ENCODE assay signal across 1 cellular context in the genomic region with DNA sequence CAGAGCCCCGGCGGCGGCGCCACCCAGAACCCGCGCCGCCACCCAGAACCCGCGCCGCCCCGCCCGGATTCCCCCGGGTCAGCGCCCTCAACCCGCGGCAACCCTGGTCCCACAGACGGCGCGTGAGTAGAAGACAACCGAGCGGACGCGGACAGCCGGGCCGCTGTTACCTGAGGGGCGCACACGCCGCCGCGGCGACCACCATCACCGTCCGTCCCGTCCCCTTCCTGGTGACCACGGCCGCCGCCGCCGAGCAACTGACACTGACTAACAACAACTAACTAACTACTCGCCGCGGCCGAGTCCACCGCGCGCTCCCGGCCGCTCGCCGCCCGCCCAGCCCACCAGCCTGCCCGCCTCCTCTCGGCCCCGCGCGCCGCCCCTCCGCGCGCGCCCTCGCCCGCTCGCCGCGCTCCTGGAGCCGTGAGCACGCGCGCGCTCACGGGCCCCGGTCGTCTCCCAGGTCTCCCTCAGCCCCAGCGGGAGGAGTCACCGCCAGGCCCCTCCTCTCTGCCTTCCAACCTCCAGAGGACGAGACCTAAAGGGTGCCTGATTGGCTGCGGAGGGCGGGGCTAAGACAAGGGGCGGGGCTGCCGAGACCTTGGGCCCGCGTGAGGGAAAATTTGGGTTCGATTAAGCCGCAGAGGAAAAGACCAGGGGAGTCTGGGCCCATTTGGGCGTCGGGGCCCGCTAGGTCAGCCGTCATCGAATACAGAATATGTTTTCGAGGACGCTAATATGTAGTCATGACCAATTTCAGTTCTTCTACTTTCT.
A peak's percentile ranks its signal among the peaks of the same experiment; 100 is the strongest.
TF ChIP-seq lines count a peak whose summit lies in the region.

A gene with protein sequence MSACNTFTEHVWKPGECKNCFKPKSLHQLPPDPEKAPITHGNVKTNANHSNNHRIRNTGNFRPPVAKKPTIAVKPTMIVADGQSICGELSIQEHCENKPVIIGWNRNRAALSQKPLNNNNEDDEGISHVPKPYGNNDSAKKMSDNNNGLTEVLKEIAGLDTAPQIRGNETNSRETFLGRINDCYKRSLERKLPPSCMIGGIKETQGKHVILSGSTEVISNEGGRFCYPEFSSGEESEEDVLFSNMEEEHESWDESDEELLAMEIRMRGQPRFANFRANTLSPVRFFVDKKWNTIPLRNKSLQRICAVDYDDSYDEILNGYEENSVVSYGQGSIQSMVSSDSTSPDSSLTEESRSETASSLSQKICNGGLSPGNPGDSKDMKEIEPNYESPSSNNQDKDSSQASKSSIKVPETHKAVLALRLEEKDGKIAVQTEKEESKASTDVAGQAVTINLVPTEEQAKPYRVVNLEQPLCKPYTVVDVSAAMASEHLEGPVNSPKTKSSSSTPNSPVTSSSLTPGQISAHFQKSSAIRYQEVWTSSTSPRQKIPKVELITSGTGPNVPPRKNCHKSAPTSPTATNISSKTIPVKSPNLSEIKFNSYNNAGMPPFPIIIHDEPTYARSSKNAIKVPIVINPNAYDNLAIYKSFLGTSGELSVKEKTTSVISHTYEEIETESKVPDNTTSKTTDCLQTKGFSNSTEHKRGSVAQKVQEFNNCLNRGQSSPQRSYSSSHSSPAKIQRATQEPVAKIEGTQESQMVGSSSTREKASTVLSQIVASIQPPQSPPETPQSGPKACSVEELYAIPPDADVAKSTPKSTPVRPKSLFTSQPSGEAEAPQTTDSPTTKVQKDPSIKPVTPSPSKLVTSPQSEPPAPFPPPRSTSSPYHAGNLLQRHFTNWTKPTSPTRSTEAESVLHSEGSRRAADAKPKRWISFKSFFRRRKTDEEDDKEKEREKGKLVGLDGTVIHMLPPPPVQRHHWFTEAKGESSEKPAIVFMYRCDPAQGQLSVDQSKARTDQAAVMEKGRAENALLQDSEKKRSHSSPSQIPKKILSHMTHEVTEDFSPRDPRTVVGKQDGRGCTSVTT (N-terminal part only) (minus strand): TSS at position 269 of the 774 bp plus-strand sequence. CDS start 238,178 bp downstream, outside the sequence.

TF ChIP-seq in HepG2, 621 proteins besides CTCF, POLR2A, EP300 and RAD21 (continued from another document and continues in another):
- TF ChIP-seq, protein P1, sequence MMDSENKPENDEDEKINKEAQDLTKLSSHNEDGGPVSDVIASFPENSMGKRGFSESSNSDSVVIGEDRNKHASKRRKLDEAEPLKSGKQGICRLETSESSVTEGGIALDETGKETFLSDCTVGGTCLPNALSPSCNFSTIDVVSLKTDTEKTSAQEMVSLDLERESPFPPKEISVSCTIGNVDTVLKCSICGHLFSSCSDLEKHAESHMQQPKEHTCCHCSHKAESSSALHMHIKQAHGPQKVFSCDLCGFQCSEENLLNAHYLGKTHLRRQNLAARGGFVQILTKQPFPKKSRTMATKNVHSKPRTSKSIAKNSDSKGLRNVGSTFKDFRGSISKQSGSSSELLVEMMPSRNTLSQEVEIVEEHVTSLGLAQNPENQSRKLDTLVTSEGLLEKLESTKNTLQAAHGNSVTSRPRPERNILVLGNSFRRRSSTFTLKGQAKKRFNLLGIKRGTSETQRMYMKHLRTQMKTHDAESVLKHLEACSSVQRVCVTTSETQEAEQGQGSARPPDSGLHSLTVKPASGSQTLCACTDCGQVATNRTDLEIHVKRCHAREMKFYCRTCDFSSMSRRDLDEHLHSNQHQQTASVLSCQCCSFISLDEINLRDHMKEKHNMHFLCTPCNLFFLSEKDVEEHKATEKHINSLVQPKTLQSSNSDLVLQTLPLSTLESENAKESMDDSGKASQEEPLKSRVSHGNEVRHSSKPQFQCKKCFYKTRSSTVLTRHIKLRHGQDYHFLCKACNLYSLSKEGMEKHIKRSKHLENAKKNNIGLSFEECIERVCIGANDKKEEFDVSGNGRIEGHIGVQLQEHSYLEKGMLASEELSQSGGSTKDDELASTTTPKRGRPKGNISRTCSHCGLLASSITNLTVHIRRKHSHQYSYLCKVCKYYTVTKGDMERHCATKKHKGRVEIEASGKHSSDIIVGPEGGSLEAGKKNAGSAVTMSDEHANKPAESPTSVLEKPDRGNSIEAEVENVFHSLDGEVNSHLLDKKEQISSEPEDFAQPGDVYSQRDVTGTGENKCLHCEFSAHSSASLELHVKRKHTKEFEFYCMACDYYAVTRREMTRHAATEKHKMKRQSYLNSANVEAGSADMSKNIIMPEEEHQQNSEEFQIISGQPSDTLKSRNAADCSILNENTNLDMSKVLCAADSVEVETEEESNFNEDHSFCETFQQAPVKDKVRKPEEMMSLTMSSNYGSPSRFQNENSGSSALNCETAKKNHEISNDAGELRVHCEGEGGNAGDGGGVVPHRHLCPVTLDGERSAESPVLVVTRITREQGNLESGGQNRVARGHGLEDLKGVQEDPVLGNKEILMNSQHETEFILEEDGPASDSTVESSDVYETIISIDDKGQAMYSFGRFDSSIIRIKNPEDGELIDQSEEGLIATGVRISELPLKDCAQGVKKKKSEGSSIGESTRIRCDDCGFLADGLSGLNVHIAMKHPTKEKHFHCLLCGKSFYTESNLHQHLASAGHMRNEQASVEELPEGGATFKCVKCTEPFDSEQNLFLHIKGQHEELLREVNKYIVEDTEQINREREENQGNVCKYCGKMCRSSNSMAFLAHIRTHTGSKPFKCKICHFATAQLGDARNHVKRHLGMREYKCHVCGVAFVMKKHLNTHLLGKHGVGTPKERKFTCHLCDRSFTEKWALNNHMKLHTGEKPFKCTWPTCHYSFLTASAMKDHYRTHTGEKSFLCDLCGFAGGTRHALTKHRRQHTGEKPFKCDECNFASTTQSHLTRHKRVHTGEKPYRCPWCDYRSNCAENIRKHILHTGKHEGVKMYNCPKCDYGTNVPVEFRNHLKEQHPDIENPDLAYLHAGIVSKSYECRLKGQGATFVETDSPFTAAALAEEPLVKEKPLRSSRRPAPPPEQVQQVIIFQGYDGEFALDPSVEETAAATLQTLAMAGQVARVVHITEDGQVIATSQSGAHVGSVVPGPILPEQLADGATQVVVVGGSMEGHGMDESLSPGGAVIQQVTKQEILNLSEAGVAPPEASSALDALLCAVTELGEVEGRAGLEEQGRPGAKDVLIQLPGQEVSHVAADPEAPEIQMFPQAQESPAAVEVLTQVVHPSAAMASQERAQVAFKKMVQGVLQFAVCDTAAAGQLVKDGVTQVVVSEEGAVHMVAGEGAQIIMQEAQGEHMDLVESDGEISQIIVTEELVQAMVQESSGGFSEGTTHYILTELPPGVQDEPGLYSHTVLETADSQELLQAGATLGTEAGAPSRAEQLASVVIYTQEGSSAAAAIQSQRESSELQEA (CRISPR knock-in tag; IDR thresholded peaks at IDR 0.05; ENCODE audit: not compliant biosample characterization) = no peak
- TF ChIP-seq KAT2B (IDR thresholded peaks at IDR 0.05; ENCODE audit: borderline replicate concordance, low read depth, low read length) (no peak), FLYWCH1 (CRISPR knock-in tag; IDR thresholded peaks at IDR 0.05) (no peak), CAMTA2 (CRISPR knock-in tag; IDR thresholded peaks at IDR 0.05; ENCODE audit: borderline replicate concordance) (no peak), ZNF17 (CRISPR knock-in tag; IDR thresholded peaks at IDR 0.05) (no peak), NKX3-1 (CRISPR knock-in tag; IDR thresholded peaks at IDR 0.05) (no peak), NFYC (CRISPR knock-in tag; IDR thresholded peaks at IDR 0.05) (peak; percentile 33), SPEN (CRISPR knock-in tag; IDR thresholded peaks at IDR 0.05; ENCODE audit: low read depth) (peak; percentile 12; the same call in 1 of the 2 replicates), ZNF670 (CRISPR knock-in tag; IDR thresholded peaks at IDR 0.05; ENCODE audit: borderline replicate concordance) (0 out of 2 replicates have a peak, but pooled peaks have one; percentile 43), HDAC1 (CRISPR knock-in tag; IDR thresholded peaks at IDR 0.05) (peak; percentile 45; the same call in 1 of the 2 replicates), ZNF782 (CRISPR knock-in tag; IDR thresholded peaks at IDR 0.05; ENCODE audit: borderline replicate concordance) (peak; percentile 21; the same call in 1 of the 2 replicates), TAF1 (CRISPR knock-in tag; IDR thresholded peaks at IDR 0.05) (peak; percentile 69), ZFY (CRISPR knock-in tag; IDR thresholded peaks at IDR 0.05) (peak; percentile 81)
- TF ChIP-seq, protein P2, sequence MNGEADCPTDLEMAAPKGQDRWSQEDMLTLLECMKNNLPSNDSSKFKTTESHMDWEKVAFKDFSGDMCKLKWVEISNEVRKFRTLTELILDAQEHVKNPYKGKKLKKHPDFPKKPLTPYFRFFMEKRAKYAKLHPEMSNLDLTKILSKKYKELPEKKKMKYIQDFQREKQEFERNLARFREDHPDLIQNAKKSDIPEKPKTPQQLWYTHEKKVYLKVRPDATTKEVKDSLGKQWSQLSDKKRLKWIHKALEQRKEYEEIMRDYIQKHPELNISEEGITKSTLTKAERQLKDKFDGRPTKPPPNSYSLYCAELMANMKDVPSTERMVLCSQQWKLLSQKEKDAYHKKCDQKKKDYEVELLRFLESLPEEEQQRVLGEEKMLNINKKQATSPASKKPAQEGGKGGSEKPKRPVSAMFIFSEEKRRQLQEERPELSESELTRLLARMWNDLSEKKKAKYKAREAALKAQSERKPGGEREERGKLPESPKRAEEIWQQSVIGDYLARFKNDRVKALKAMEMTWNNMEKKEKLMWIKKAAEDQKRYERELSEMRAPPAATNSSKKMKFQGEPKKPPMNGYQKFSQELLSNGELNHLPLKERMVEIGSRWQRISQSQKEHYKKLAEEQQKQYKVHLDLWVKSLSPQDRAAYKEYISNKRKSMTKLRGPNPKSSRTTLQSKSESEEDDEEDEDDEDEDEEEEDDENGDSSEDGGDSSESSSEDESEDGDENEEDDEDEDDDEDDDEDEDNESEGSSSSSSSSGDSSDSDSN (CRISPR knock-in tag; IDR thresholded peaks at IDR 0.05) = peak; percentile 48; the same call in 1 of the 2 replicates
- TF ChIP-seq, protein P3, sequence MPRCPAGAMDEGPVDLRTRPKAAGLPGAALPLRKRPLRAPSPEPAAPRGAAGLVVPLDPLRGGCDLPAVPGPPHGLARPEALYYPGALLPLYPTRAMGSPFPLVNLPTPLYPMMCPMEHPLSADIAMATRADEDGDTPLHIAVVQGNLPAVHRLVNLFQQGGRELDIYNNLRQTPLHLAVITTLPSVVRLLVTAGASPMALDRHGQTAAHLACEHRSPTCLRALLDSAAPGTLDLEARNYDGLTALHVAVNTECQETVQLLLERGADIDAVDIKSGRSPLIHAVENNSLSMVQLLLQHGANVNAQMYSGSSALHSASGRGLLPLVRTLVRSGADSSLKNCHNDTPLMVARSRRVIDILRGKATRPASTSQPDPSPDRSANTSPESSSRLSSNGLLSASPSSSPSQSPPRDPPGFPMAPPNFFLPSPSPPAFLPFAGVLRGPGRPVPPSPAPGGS (CRISPR knock-in tag; IDR thresholded peaks at IDR 0.05) = peak; percentile 72; the same call in 1 of the 2 replicates
- TF ChIP-seq, protein P4, sequence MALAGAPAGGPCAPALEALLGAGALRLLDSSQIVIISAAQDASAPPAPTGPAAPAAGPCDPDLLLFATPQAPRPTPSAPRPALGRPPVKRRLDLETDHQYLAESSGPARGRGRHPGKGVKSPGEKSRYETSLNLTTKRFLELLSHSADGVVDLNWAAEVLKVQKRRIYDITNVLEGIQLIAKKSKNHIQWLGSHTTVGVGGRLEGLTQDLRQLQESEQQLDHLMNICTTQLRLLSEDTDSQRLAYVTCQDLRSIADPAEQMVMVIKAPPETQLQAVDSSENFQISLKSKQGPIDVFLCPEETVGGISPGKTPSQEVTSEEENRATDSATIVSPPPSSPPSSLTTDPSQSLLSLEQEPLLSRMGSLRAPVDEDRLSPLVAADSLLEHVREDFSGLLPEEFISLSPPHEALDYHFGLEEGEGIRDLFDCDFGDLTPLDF (CRISPR knock-in tag; IDR thresholded peaks at IDR 0.05) = 0 out of 2 replicates have a peak, but pooled peaks have one; percentile 11
- TF ChIP-seq, protein P5, sequence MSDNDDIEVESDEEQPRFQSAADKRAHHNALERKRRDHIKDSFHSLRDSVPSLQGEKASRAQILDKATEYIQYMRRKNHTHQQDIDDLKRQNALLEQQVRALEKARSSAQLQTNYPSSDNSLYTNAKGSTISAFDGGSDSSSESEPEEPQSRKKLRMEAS (IDR thresholded peaks at IDR 0.05) = peak; percentile 23
- TF ChIP-seq, protein P6, sequence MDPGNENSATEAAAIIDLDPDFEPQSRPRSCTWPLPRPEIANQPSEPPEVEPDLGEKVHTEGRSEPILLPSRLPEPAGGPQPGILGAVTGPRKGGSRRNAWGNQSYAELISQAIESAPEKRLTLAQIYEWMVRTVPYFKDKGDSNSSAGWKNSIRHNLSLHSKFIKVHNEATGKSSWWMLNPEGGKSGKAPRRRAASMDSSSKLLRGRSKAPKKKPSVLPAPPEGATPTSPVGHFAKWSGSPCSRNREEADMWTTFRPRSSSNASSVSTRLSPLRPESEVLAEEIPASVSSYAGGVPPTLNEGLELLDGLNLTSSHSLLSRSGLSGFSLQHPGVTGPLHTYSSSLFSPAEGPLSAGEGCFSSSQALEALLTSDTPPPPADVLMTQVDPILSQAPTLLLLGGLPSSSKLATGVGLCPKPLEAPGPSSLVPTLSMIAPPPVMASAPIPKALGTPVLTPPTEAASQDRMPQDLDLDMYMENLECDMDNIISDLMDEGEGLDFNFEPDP (CRISPR knock-in tag; conservative IDR thresholded peaks at IDR 0.05) = no peak
- TF ChIP-seq, protein P7, sequence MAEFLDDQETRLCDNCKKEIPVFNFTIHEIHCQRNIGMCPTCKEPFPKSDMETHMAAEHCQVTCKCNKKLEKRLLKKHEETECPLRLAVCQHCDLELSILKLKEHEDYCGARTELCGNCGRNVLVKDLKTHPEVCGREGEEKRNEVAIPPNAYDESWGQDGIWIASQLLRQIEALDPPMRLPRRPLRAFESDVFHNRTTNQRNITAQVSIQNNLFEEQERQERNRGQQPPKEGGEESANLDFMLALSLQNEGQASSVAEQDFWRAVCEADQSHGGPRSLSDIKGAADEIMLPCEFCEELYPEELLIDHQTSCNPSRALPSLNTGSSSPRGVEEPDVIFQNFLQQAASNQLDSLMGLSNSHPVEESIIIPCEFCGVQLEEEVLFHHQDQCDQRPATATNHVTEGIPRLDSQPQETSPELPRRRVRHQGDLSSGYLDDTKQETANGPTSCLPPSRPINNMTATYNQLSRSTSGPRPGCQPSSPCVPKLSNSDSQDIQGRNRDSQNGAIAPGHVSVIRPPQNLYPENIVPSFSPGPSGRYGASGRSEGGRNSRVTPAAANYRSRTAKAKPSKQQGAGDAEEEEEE (CRISPR knock-in tag; IDR thresholded peaks at IDR 0.05; ENCODE audit: borderline replicate concordance) = no peak
- TF ChIP-seq, protein P8, sequence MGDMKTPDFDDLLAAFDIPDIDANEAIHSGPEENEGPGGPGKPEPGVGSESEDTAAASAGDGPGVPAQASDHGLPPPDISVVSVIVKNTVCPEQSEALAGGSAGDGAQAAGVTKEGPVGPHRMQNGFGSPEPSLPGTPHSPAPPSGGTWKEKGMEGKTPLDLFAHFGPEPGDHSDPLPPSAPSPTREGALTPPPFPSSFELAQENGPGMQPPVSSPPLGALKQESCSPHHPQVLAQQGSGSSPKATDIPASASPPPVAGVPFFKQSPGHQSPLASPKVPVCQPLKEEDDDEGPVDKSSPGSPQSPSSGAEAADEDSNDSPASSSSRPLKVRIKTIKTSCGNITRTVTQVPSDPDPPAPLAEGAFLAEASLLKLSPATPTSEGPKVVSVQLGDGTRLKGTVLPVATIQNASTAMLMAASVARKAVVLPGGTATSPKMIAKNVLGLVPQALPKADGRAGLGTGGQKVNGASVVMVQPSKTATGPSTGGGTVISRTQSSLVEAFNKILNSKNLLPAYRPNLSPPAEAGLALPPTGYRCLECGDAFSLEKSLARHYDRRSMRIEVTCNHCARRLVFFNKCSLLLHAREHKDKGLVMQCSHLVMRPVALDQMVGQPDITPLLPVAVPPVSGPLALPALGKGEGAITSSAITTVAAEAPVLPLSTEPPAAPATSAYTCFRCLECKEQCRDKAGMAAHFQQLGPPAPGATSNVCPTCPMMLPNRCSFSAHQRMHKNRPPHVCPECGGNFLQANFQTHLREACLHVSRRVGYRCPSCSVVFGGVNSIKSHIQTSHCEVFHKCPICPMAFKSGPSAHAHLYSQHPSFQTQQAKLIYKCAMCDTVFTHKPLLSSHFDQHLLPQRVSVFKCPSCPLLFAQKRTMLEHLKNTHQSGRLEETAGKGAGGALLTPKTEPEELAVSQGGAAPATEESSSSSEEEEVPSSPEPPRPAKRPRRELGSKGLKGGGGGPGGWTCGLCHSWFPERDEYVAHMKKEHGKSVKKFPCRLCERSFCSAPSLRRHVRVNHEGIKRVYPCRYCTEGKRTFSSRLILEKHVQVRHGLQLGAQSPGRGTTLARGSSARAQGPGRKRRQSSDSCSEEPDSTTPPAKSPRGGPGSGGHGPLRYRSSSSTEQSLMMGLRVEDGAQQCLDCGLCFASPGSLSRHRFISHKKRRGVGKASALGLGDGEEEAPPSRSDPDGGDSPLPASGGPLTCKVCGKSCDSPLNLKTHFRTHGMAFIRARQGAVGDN (CRISPR knock-in tag; IDR thresholded peaks at IDR 0.05) = peak; percentile 49
